ENCODE assay signal across 9 cellular contexts in the genomic region with DNA sequence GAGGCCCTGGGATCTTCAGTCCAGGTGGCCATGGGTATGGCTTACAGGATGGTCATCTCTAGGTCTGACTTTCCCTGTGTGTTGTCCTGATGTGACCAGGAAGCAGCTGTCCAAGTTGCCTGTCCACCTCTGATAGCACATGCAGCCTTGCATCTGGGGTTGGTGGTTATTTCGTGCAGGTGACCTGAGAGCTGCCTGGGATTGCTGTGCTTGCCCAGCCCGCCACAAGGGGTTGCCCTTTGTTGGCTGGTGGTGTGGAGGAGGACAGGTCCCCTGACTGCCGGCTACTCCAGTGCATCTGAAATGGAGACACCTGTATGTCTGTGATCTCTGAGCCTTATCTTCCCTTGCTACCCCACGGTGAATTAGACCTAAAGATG.
DNase-seq lines count a peak whose midpoint lies in the region; ATAC-seq and TF ChIP-seq lines count a peak whose summit lies in the region.
"Had no signal": no experiment of that assay in that cellular context is flagged by ENCODE, and none has a peak within 500 bp of the region (broad histone marks: within the 10 kb centered on the region; RNA-seq: fewer than 3 reads in every experiment).

No MANE protein-coding gene starts in this region.

- peak; percentile 23; the same call in 1 of the 2 replicates for TF ChIP-seq CTCF in GM12875 (IDR thresholded peaks at IDR 0.05; ENCODE audit: borderline replicate concordance, insufficient read depth, low read depth, low read length)
- TF ChIP-seq CTCF in fibroblast of mammary gland (conservative IDR thresholded peaks at IDR 0.05; ENCODE audit: control insufficient read depth, insufficient read depth, low read depth, low read length), result peak; percentile 19

- ATAC-seq in sciatic nerve (peak; percentile 35), GM21447 (IDR thresholded peaks at IDR 0.05; ENCODE audit: unreplicated experiment) (no peak)

- H3K4me3 ChIP-seq in GM12875 (ENCODE audit: low read depth, low read length), result no peak overlapping the region
- no peak overlapping the region for H3K4me3 ChIP-seq in fibroblast of mammary gland (ENCODE audit: control insufficient read depth, low read depth, low read length)

- DNase-seq in RPMI8226 (peak; percentile 23), fibroblast of mammary gland (ENCODE audit: low read depth) (no peak), sciatic nerve (ENCODE audit: low spot score) (no peak), GF-D8 (lab: John Stamatoyannopoulos, UW) (no peak), GOT3 (lab: John Stamatoyannopoulos, UW) (no peak), NCI-H345 (lab: John Stamatoyannopoulos, UW) (no peak)
- DNase-seq: activated CD4-positive, alpha-beta T cell treated with anti-CD3 and anti-CD28 coated beads, Interleukin-2, amount 50 U/mL, for 4 hours had no signal

- intact Hi-C loops in sciatic nerve (cut with DNase I), result no loop called here
